20 cellular contexts compared by ENCODE assay signal in the genomic region with DNA sequence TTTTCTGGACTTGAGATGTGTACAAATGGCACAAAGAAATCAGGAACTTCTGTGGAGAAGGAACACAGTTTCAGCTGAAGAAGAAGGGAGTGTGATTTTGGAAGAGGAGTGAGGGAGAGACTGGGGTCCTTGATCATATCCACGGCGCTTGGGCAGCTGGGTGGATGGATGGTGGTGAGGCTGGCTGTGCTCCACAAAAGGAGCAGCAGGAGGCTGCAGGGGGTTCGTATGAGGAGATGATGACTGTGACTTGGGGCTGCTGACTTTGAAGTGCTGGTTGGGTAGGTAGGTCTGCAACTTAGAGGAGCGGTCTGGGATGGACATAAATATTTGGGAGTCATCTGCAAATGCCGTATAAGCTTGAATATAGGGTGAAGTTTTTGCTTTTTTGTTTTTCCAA. TPM values are rescaled to one million over a fixed set of nuclear protein-coding genes. Genes with fewer than 3 reads are reported as not detected.
A peak's percentile ranks its signal among the peaks of the same experiment; 100 is the strongest.
DNase-seq lines count a peak whose midpoint lies in the region; ATAC-seq and TF ChIP-seq lines count a peak whose summit lies in the region.
"Had no signal": no experiment of that assay in that cellular context is flagged by ENCODE, and none has a peak within 500 bp of the region (broad histone marks: within the 10 kb centered on the region; RNA-seq: fewer than 3 reads in every experiment).

No MANE protein-coding gene starts in this region.

- H3K4me3 Mint-ChIP-seq in CD8-positive, alpha-beta memory T cell = peak overlapping the region; percentile 46 to 74 (median 66)
- H3K4me3 Mint-ChIP-seq in IgD-negative memory B cell (peak overlapping the region; percentile 38 to 69 (median 56)), neural progenitor cell (peak overlapping the region; percentile 87)

- TF ChIP-seq CTCF in esophagus muscularis mucosa (IDR thresholded peaks at IDR 0.05) (no peak), neural progenitor cell (IDR thresholded peaks at IDR 0.05) (no peak)

- 78% methylated on average over 5 of the region's 5 CpGs for whole genome bisulfite sequencing in esophagus muscularis mucosa

- intact Hi-C loops in esophagus muscularis mucosa (cut with DNase I) = no loop called here

- no peaks in the 10 kb centered on the region for H3K9me3 Mint-ChIP-seq in CD8-positive, alpha-beta memory T cell
- H3K9me3 Mint-ChIP-seq in IgD-negative memory B cell = no peaks in the 10 kb centered on the region
- H3K9me3 Mint-ChIP-seq in neural progenitor cell = no peaks in the 10 kb centered on the region
- H3K9me3 Mint-ChIP-seq: activated T-helper 2 cell treated with anti-CD3 and anti-CD28 coated beads, Interferon-gamma antibody, Interleukin-2, Interleukin-4, amounts not matched to agents 10 μg/mL and 5 μg/mL and 100 μg/mL, durations not matched to agents 14 hours and 24 hours and 36 hours; memory B cell had no signal

- H3K4me2 ChIP-seq in neural progenitor cell = peak overlapping the region; percentile 90
- H3K4me2 ChIP-seq: KMS-11 had no signal

- no peaks in the 10 kb centered on the region for H3K36me3 Mint-ChIP-seq in CD8-positive, alpha-beta memory T cell
- H3K36me3 Mint-ChIP-seq in IgD-negative memory B cell = no peaks in the 10 kb centered on the region
- H3K36me3 Mint-ChIP-seq in neural progenitor cell = no peaks in the 10 kb centered on the region

- H3K27ac ChIP-seq in CD8-positive, alpha-beta memory T cell (ENCODE audit: low read depth, low read length) = no peak overlapping the region
- H3K27ac ChIP-seq in esophagus muscularis mucosa (replicated peaks in 1 of 4) = peak overlapping the region in 1 of 4 donors; percentile 83
- H3K27ac ChIP-seq in neural progenitor cell = no peak overlapping the region
- H3K27ac ChIP-seq: cardiac muscle cell, epithelial cell of prostate, KMS-11, SJCRH30, VCaP had no signal

- H3K4me3 ChIP-seq in CD8-positive, alpha-beta memory T cell (ENCODE audit: low read length) = no peak overlapping the region
- H3K4me3 ChIP-seq in esophagus muscularis mucosa (no peak overlapping the region), neural progenitor cell (peak overlapping the region; percentile 64)

- no peak overlapping the region for H2AFZ ChIP-seq in neural progenitor cell (replicated peaks)

- H3K27me3 ChIP-seq in CD8-positive, alpha-beta memory T cell (ENCODE audit: insufficient read depth, low read length, poor library complexity, severe bottlenecking) = no peaks in the 10 kb centered on the region
- H3K27me3 ChIP-seq in esophagus muscularis mucosa (no peaks in the 10 kb centered on the region), neural progenitor cell (peaks cover 66% of the 10 kb centered on the region)
- H3K27me3 ChIP-seq: cardiac muscle cell, SJCRH30 had no signal

- CTCF ChIA-PET in CD8-positive, alpha-beta memory T cell (lab: Charles Lee) = interaction anchor here (1.0 to 1.8 kb wide), 5 partner anchors 10 to 44 kb away, joined by 3 to 4 read pairs (median 3); partner anchors contain the start of gene MRPL17

- H3F3A ChIP-seq in neural progenitor cell (ENCODE audit: low read depth) = peaks cover 7% of the 10 kb centered on the region

- peaks cover 0 to 2% of the 10 kb centered on the region in 2 donors for H3K27me3 Mint-ChIP-seq in CD8-positive, alpha-beta memory T cell
- H3K27me3 Mint-ChIP-seq in IgD-negative memory B cell (peaks cover 13% of the 10 kb centered on the region), neural progenitor cell (ENCODE audit: insufficient read depth, low read depth) (peaks cover 5% of the 10 kb centered on the region)

- H4K20me1 ChIP-seq in neural progenitor cell (ENCODE audit: low read depth) = no peaks in the 10 kb centered on the region

- H3K9ac ChIP-seq in neural progenitor cell = no peak overlapping the region
- H3K9ac ChIP-seq: KMS-11 had no signal

- H3K4me1 Mint-ChIP-seq in CD8-positive, alpha-beta memory T cell = peaks cover 0 to 3% (median 2%) of the 10 kb centered on the region in 3 donors
- H3K4me1 Mint-ChIP-seq in IgD-negative memory B cell = no peaks in the 10 kb centered on the region
- H3K4me1 Mint-ChIP-seq in neural progenitor cell = peaks cover 11% of the 10 kb centered on the region

- peaks cover 20% of the 10 kb centered on the region for H3K4me1 ChIP-seq in CD8-positive, alpha-beta memory T cell (ENCODE audit: insufficient read depth, low read length)
- peaks cover 10 to 40% (median 18%) of the 10 kb centered on the region in 4 donors for H3K4me1 ChIP-seq in esophagus muscularis mucosa
- peaks cover 3% of the 10 kb centered on the region for H3K4me1 ChIP-seq in neural progenitor cell
- H3K4me1 ChIP-seq: SJCRH30 had no signal

- TF ChIP-seq POLR2A in esophagus muscularis mucosa (IDR thresholded peaks at IDR 0.05; ENCODE audit: low read depth) = no peak

- H3K27ac Mint-ChIP-seq in CD8-positive, alpha-beta memory T cell = peak overlapping the region in 5 of 8 donors; percentile 0 to 82 (median 25)
- H3K27ac Mint-ChIP-seq in IgD-negative memory B cell (no peak overlapping the region), neural progenitor cell (peak overlapping the region; percentile 55)
- H3K27ac Mint-ChIP-seq: activated T-helper 2 cell treated with anti-CD3 and anti-CD28 coated beads, Interferon-gamma antibody, Interleukin-2, Interleukin-4, amounts not matched to agents 10 μg/mL and 5 μg/mL and 100 μg/mL, durations not matched to agents 14 hours and 24 hours and 36 hours had no signal

- no peak for TF ChIP-seq EP300 in esophagus muscularis mucosa (IDR thresholded peaks at IDR 0.05)

- no peaks in the 10 kb centered on the region for H3K36me3 ChIP-seq in CD8-positive, alpha-beta memory T cell (ENCODE audit: insufficient read depth, low read length)
- H3K36me3 ChIP-seq in esophagus muscularis mucosa = no peaks in the 10 kb centered on the region
- no peaks in the 10 kb centered on the region for H3K36me3 ChIP-seq in neural progenitor cell
- H3K36me3 ChIP-seq: cardiac muscle cell, SJCRH30 had no signal

- no peaks in the 10 kb centered on the region for H3K79me2 ChIP-seq in neural progenitor cell (ENCODE audit: low read depth)

- no peak for DNase-seq in CD8-positive, alpha-beta memory T cell
- DNase-seq in esophagus muscularis mucosa (ENCODE audit: extremely low spot score) = peak; percentile 84
- DNase-seq in neural progenitor cell (ENCODE audit: low spot score) = no peak
- DNase-seq in NCI-H2196 (lab: John Stamatoyannopoulos, UW; ENCODE audit: unreplicated experiment) = no peak
- DNase-seq in AG08396 (ENCODE audit: low spot score) = no peak
- DNase-seq: C1 segment of cervical spinal cord; NCI-H1930; NK-92 treated with Interleukin-12 subunit alpha and Interleukin-12 subunit beta, amount 100 ng/mL, for 24 hours; substantia nigra had no signal

- ATAC-seq in HG03342 (IDR thresholded peaks at IDR 0.05; ENCODE audit: unreplicated experiment) = no peak
- no peak for ATAC-seq in GM21423 (IDR thresholded peaks at IDR 0.05; ENCODE audit: unreplicated experiment)
- ATAC-seq: sciatic nerve had no signal

- H3K9me3 ChIP-seq in CD8-positive, alpha-beta memory T cell (ENCODE audit: low read length) = no peaks in the 10 kb centered on the region
- H3K9me3 ChIP-seq in esophagus muscularis mucosa (no peaks in the 10 kb centered on the region), neural progenitor cell (ENCODE audit: low read depth) (no peaks in the 10 kb centered on the region)
- H3K9me3 ChIP-seq: SJCRH30 had no signal

- POLR2A ChIA-PET in CD8-positive, alpha-beta memory T cell (lab: Charles Lee) = interaction anchor here (0.8 to 1.4 kb wide), 4 partner anchors 14 to 45 kb away, joined by 3 to 12 read pairs (median 3); partner anchors contain the start of gene TPP1

RNA-seq across cellular contexts. Expression of gene DCHS1, which starts 1.3 kb away (rescaled TPM):
- under 1 TPM; 0.89 to 0.96 TPM for total RNA-seq in CD8-positive, alpha-beta memory T cell
- 1.5 TPM for polyA plus RNA-seq in CD8-positive, alpha-beta memory T cell
- 0.06 TPM for polyA plus RNA-seq in IgD-negative memory B cell
- 10 to 100 TPM; 27.0 to 60.9 (median 34.0) TPM for total RNA-seq in esophagus muscularis mucosa
- total RNA-seq in neural progenitor cell (ENCODE audit: low replicate concordance) = 4.5 and 9.0 TPM in 2 replicates

RNA-seq across cellular contexts. Expression of gene MRPL17, which starts 26.2 kb away (rescaled TPM):
- total RNA-seq in CD8-positive, alpha-beta memory T cell = 100 to 1,000 TPM; 124 to 129 TPM
- polyA plus RNA-seq in CD8-positive, alpha-beta memory T cell = 24.3 TPM
- polyA plus RNA-seq in IgD-negative memory B cell = 15.8 TPM
- total RNA-seq in esophagus muscularis mucosa (10 to 100 TPM; 13.3 to 22.9 (median 19.4) TPM), neural progenitor cell (ENCODE audit: low replicate concordance) (24.3 and 30.9 TPM in 2 replicates)

RNA-seq across cellular contexts. Expression of gene TPP1, which starts 37.7 kb away (rescaled TPM):
- total RNA-seq in CD8-positive, alpha-beta memory T cell = 10 to 100 TPM; 57.2 to 61.6 TPM
- 165 TPM for polyA plus RNA-seq in CD8-positive, alpha-beta memory T cell
- 163 TPM for polyA plus RNA-seq in IgD-negative memory B cell
- 10 to 100 TPM; 44.4 to 71.5 (median 54.9) TPM for total RNA-seq in esophagus muscularis mucosa
- 9.9 and 28.8 TPM in 2 replicates for total RNA-seq in neural progenitor cell (ENCODE audit: low replicate concordance)

RNA-seq across cellular contexts. Expression of gene TAF10, which starts 44.9 kb away (rescaled TPM):
- 100 to 1,000 TPM; 173 to 175 TPM for total RNA-seq in CD8-positive, alpha-beta memory T cell
- 336 TPM for polyA plus RNA-seq in CD8-positive, alpha-beta memory T cell
- polyA plus RNA-seq in IgD-negative memory B cell = 256 TPM
- total RNA-seq in esophagus muscularis mucosa = 10 to 100 TPM; 24.2 to 51.1 (median 43.4) TPM
- total RNA-seq in neural progenitor cell (ENCODE audit: low replicate concordance) = 34.1 and 58.0 TPM in 2 replicates

RNA-seq across cellular contexts. Expression of gene ILK, which starts 53.4 kb away (rescaled TPM):
- total RNA-seq in CD8-positive, alpha-beta memory T cell = 10 to 100 TPM; 90.1 to 92.6 TPM
- 111 TPM for polyA plus RNA-seq in CD8-positive, alpha-beta memory T cell
- polyA plus RNA-seq in IgD-negative memory B cell = 80.5 TPM
- total RNA-seq in esophagus muscularis mucosa (100 to 1,000 TPM; 481 to 652 (median 606) TPM), neural progenitor cell (ENCODE audit: low replicate concordance) (85.6 and 98.7 TPM in 2 replicates)

Comparison
In these comparisons a context has a peak if more than half of its experiments do, and no peak if none do; other contexts are left out.
1. H3K27ac Mint-ChIP-seq: peak in CD8-positive, alpha-beta memory T cell (5 of 8) and neural progenitor cell (single experiment); none in IgD-negative memory B cell (0 of 3).
2. Peak in every context shown above with its lines, with median percentiles within 50 percentile points of each other: H3K4me3 Mint-ChIP-seq.